In genomic region chr4:7133818-7134650, GRCh38 we compare ENCODE assay signal across 8 cellular contexts. TPM values are rescaled to one million over a fixed set of nuclear protein-coding genes. Genes with fewer than 3 reads are reported as not detected.
A peak's percentile ranks its signal among the peaks of the same experiment; 100 is the strongest.
DNase-seq lines count a peak whose midpoint lies in the region; ATAC-seq, FAIRE-seq and TF ChIP-seq lines count a peak whose summit lies in the region.
"Not testable (repeated sequence)": the region's sequence is repeated elsewhere in the genome, so short reads cannot be mapped to it uniquely, and the experiment has no call there.
"Had no signal": no experiment of that assay in that cellular context is flagged by ENCODE, and none has a peak within 500 bp of the region (broad histone marks: within the 10 kb centered on the region; RNA-seq: fewer than 3 reads in every experiment).

No MANE protein-coding gene starts in this region.

- not testable (repeated sequence) for H3K4me3 Mint-ChIP-seq in astrocyte (ENCODE audit: unreplicated experiment); type B pancreatic cell
- H3K4me3 Mint-ChIP-seq in neural progenitor cell, result peak overlapping the region; percentile 58

- H3K36me3 ChIP-seq in BLaER1; astrocyte (ENCODE audit: insufficient read depth, low read length); bronchial epithelial cell (ENCODE audit: control insufficient read depth, insufficient read depth, low read length); left lung; neural progenitor cell: not testable (repeated sequence)

- not testable (repeated sequence) for H3K27ac Mint-ChIP-seq in astrocyte (ENCODE audit: unreplicated experiment); neural progenitor cell
- H3K27ac Mint-ChIP-seq in type B pancreatic cell, result peak overlapping the region; percentile 98

- H3K4me1 ChIP-seq in BLaER1 (peaks cover 34% of the 10 kb centered on the region), astrocyte (ENCODE audit: insufficient read depth, low read length) (peaks cover 20% of the 10 kb centered on the region)
- H3K4me1 ChIP-seq in left lung, neural progenitor cell: not testable (repeated sequence)

- H3K4me3 ChIP-seq in BLaER1; astrocyte (ENCODE audit: insufficient read depth, low read depth, low read length); bronchial epithelial cell (ENCODE audit: low read depth, low read length); left lung; neural progenitor cell: not testable (repeated sequence)

- H3K27me3 ChIP-seq in BLaER1; astrocyte (ENCODE audit: insufficient read depth, low read length); bronchial epithelial cell (ENCODE audit: control insufficient read depth, insufficient read depth, low read length); neural progenitor cell: not testable (repeated sequence)
- peaks cover 0 to 12% of the 10 kb centered on the region in 2 donors for H3K27me3 ChIP-seq in left lung

- intact Hi-C loops in left lung (cut with DNase I), result not testable (repeated sequence)

- peak overlapping the region; percentile 15; the same call in 1 of the 2 replicates for H3K9ac ChIP-seq in BLaER1
- H3K9ac ChIP-seq in astrocyte (ENCODE audit: low read length); neural progenitor cell: not testable (repeated sequence)

- H3K9me3 Mint-ChIP-seq in astrocyte (ENCODE audit: unreplicated experiment); neural progenitor cell; type B pancreatic cell: not testable (repeated sequence)

- not testable (repeated sequence) for H4K20me1 ChIP-seq in BLaER1; astrocyte (ENCODE audit: insufficient read depth, low read length); neural progenitor cell (ENCODE audit: low read depth)

- H2AFZ ChIP-seq in astrocyte (ENCODE audit: low read depth, low read length); neural progenitor cell (replicated peaks): not testable (repeated sequence)

- peak; percentile 16 for FAIRE-seq in HTR-8/SVneo (lab: Jason Lieb, UNC)
- not testable (repeated sequence) for FAIRE-seq in astrocyte (lab: Jason Lieb, UNC)
- FAIRE-seq in bronchial epithelial cell (lab: Jason Lieb, UNC), result peak; percentile 97

- H3K27ac ChIP-seq in BLaER1; astrocyte (ENCODE audit: low read depth, low read length); left lung; neural progenitor cell: not testable (repeated sequence)

- not testable (repeated sequence) for H3K9me3 ChIP-seq in BLaER1; astrocyte (ENCODE audit: insufficient read depth, low read depth, low read length); left lung; neural progenitor cell (ENCODE audit: low read depth)

- not testable (repeated sequence) for DNase-seq in HTR-8/SVneo (ENCODE audit: insufficient read length, low spot score); astrocyte (ENCODE audit: low read depth); bronchial epithelial cell (ENCODE audit: low read depth); left lung; neural progenitor cell (ENCODE audit: low spot score); type B pancreatic cell (ENCODE audit: extremely low spot score, unreplicated experiment)

- H3K4me1 Mint-ChIP-seq in astrocyte (ENCODE audit: low read depth, unreplicated experiment) (peaks cover 21% of the 10 kb centered on the region), type B pancreatic cell (ENCODE audit: unreplicated experiment) (peaks cover 18% of the 10 kb centered on the region)
- H3K4me1 Mint-ChIP-seq in neural progenitor cell, result not testable (repeated sequence)

- H3K79me2 ChIP-seq in astrocyte (ENCODE audit: insufficient read depth, low read length); neural progenitor cell (ENCODE audit: low read depth): not testable (repeated sequence)

- not testable (repeated sequence) for H3K36me3 Mint-ChIP-seq in astrocyte (ENCODE audit: low read depth, unreplicated experiment); neural progenitor cell; type B pancreatic cell

- H3K4me2 ChIP-seq in BLaER1 (peak overlapping the region; percentile 67), astrocyte (ENCODE audit: low read length) (peak overlapping the region; percentile 76)
- not testable (repeated sequence) for H3K4me2 ChIP-seq in neural progenitor cell

- H3F3A ChIP-seq in neural progenitor cell (ENCODE audit: low read depth), result not testable (repeated sequence)

- peaks cover 11% of the 10 kb centered on the region for H3K27me3 Mint-ChIP-seq in astrocyte (ENCODE audit: low read depth, unreplicated experiment)
- H3K27me3 Mint-ChIP-seq in neural progenitor cell (ENCODE audit: insufficient read depth, low read depth); type B pancreatic cell: not testable (repeated sequence)

- TF ChIP-seq CTCF in astrocyte (IDR thresholded peaks at IDR 0.05; ENCODE audit: insufficient read depth, low read depth, low read length); bronchial epithelial cell (IDR thresholded peaks at IDR 0.05; ENCODE audit: insufficient read depth, low read length, severe bottlenecking); left lung (IDR thresholded peaks at IDR 0.05); neural progenitor cell (IDR thresholded peaks at IDR 0.05); type B pancreatic cell (conservative IDR thresholded peaks at IDR 0.05): not testable (repeated sequence)

- ATAC-seq in left lung, result peak; percentile 24

RNA-seq across cellular contexts. Expression of gene SORCS2, which starts 58.3 kb away (rescaled TPM):
- 13.8 and 25.7 TPM in 2 replicates for total RNA-seq in astrocyte
- total RNA-seq in bronchial epithelial cell, result under 0.01 and 1.0 TPM in 2 replicates
- 1 to 10 TPM; 6.5 to 9.6 TPM for total RNA-seq in left lung
- total RNA-seq in neural progenitor cell (ENCODE audit: low replicate concordance), result 5.2 and 12.9 TPM in 2 replicates
- total RNA-seq in type B pancreatic cell (ENCODE audit: low replicate concordance), result 13.4 and 24.0 TPM in 2 replicates
- total RNA-seq: CD8-positive, alpha-beta memory T cell had no signal
